In the genomic region with DNA sequence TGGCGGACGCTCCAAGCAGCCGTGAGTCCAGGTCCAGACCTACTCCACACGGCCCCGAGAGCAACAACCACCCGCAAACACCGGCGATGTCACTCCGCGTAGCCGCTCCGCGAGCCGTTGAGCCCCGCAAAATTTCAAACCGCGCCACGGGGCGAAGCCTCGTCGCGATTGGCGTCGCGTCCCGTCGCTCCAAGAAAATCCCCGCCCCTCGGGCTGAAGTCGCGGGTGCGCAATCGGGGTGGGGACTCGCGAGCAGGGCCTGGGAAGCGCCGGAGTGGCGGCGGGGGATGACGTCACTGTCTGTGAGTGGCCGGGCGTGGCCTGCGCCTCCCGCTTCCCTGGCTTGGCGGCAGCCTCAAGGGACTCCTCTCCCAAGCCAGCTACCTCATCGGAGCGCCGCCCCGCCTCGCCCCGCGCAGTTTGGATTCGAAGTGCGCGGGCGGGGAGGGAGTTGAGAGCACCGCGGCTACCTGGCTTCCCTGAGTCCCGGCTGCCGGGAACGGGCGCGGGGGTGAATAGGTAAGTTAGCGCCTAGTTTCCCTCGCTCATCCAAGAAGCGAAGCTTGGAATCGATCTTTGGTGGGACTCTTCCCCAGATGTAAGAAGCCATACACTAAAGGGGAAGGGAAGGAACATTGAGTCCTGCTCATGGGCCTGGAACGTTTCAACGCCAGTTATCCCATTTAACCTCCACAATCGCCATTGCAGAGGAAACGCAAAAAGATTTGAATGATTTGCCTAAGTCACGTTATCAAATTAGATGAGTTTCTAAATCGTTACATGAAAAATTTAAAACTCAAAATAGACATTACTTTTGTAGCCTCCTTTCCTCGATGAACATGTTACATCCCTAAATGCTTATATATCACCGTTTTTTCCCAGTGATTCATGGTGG, we compare ENCODE assay signal across 8 cellular contexts. TPM values are rescaled to one million over a fixed set of nuclear protein-coding genes. Genes with fewer than 3 reads are reported as not detected.
DNase-seq lines count a peak whose midpoint lies in the region; ATAC-seq, FAIRE-seq and TF ChIP-seq lines count a peak whose summit lies in the region.

A gene with protein sequence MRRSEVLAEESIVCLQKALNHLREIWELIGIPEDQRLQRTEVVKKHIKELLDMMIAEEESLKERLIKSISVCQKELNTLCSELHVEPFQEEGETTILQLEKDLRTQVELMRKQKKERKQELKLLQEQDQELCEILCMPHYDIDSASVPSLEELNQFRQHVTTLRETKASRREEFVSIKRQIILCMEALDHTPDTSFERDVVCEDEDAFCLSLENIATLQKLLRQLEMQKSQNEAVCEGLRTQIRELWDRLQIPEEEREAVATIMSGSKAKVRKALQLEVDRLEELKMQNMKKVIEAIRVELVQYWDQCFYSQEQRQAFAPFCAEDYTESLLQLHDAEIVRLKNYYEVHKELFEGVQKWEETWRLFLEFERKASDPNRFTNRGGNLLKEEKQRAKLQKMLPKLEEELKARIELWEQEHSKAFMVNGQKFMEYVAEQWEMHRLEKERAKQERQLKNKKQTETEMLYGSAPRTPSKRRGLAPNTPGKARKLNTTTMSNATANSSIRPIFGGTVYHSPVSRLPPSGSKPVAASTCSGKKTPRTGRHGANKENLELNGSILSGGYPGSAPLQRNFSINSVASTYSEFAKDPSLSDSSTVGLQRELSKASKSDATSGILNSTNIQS (minus strand): TSS at position 119 of the 895 bp plus-strand sequence. CDS start 118 bp downstream, at position 1.

- DNase-seq in AG04449 (ENCODE audit: low read depth, low spot score) (peak; percentile 70), NCI-H2227 treated with DMSO at 0.1 percent for 48 hours (lab: John Stamatoyannopoulos, UW) (peak; percentile 93), bronchial epithelial cell (ENCODE audit: low read depth) (peak; percentile 95), iPS-NIHi11 (ENCODE audit: low spot score) (peak; percentile 99), smooth muscle cell (lab: John Stamatoyannopoulos, UW; ENCODE audit: unreplicated experiment) (peak; percentile 90)

- H3K36me3 ChIP-seq in bronchial epithelial cell (ENCODE audit: control insufficient read depth, insufficient read depth, low read length): peaks cover 3% of the 10 kb centered on the region
- no peaks in the 10 kb centered on the region for H3K36me3 ChIP-seq in smooth muscle cell (ENCODE audit: low read depth)

- H3K79me2 ChIP-seq in smooth muscle cell (ENCODE audit: low read depth): peaks cover 51% of the 10 kb centered on the region

- CTCF ChIA-PET in AG04449 (lab: Yijun Ruan, JAX): interaction anchor here (1.7 kb wide), 1 partner anchor 15 kb away, joined by 5 read pairs; no protein-coding TSS in a partner anchor

- peak within 1 kb of the TSS; percentile 94 for H2AFZ ChIP-seq in smooth muscle cell (ENCODE audit: low read depth)

- peak within 1 kb of the TSS; percentile 46 for H3K27ac ChIP-seq in smooth muscle cell (ENCODE audit: low read depth)

- ATAC-seq in GM18907 (IDR thresholded peaks at IDR 0.05; ENCODE audit: unreplicated experiment): peak; percentile 93
- ATAC-seq in HG03159 (IDR thresholded peaks at IDR 0.05; ENCODE audit: unreplicated experiment): peak; percentile 91

- no peaks in the 10 kb centered on the region for H4K20me1 ChIP-seq in smooth muscle cell (ENCODE audit: low read depth)

- H3K4me3 ChIP-seq in AG04449 (ENCODE audit: low read depth, low read length) (peak within 1 kb of the TSS; percentile 98), WI38 (ENCODE audit: low read depth, low read length) (peak within 1 kb of the TSS; percentile 94), bronchial epithelial cell (ENCODE audit: low read depth, low read length) (peak within 1 kb of the TSS; percentile 99), smooth muscle cell (peak within 1 kb of the TSS; percentile 79)

- H3K4me2 ChIP-seq in smooth muscle cell: peak within 1 kb of the TSS; percentile 90

- H3K4me1 ChIP-seq in smooth muscle cell (ENCODE audit: low read depth): peaks cover 5% of the 10 kb centered on the region

- no peaks in the 10 kb centered on the region for H3F3A ChIP-seq in smooth muscle cell (ENCODE audit: low read depth)

- under 1% methylated on average over 60 of the region's 75 CpGs for WGBS in smooth muscle cell (ENCODE audit: low lambda C conversion rate)

- TF ChIP-seq CTCF in AG04449 (IDR thresholded peaks at IDR 0.05; ENCODE audit: insufficient read depth, low read length, missing control alignments) (no peak), WI38 (IDR thresholded peaks at IDR 0.05; ENCODE audit: low read depth, low read length) (no peak), bronchial epithelial cell (IDR thresholded peaks at IDR 0.05; ENCODE audit: insufficient read depth, low read length, severe bottlenecking) (no peak), smooth muscle cell (IDR thresholded peaks at IDR 0.05; ENCODE audit: borderline replicate concordance, insufficient read depth, poor library complexity, severe bottlenecking) (no peak)

- H3K27me3 ChIP-seq in bronchial epithelial cell (ENCODE audit: control insufficient read depth, insufficient read depth, low read length) (no peaks in the 10 kb centered on the region), smooth muscle cell (ENCODE audit: low read depth) (no peaks in the 10 kb centered on the region)

- POLR2A ChIA-PET in AG04449 (lab: Yijun Ruan, JAX): interaction anchor here (0.7 kb wide), 1 partner anchor 16 kb away, joined by 3 read pairs; no protein-coding TSS in a partner anchor

- no peak for FAIRE-seq in bronchial epithelial cell (lab: Jason Lieb, UNC)

- no peaks in the 10 kb centered on the region for H3K9me3 ChIP-seq in smooth muscle cell (replicated peaks; ENCODE audit: low read depth)

- peak within 1 kb of the TSS; percentile 88 for H3K9ac ChIP-seq in smooth muscle cell (ENCODE audit: low read depth)

RNA-seq across cellular contexts. Expression of the gene that starts here (rescaled TPM):
- 6.1 and 14.8 TPM in 2 replicates for total RNA-seq in bronchial epithelial cell
- 20.4 and 41.1 TPM in 2 replicates for total RNA-seq in smooth muscle cell
- 29.7 and 32.3 TPM in 2 replicates for polyA plus RNA-seq in smooth muscle cell

Comparison
In these comparisons a context has a peak if more than half of its experiments do, and no peak if none do; other contexts are left out.
1. Peak in every context shown above with its lines: DNase-seq, ATAC-seq, H3K4me3 ChIP-seq and H3K27ac ChIP-seq.